In the genomic region with DNA sequence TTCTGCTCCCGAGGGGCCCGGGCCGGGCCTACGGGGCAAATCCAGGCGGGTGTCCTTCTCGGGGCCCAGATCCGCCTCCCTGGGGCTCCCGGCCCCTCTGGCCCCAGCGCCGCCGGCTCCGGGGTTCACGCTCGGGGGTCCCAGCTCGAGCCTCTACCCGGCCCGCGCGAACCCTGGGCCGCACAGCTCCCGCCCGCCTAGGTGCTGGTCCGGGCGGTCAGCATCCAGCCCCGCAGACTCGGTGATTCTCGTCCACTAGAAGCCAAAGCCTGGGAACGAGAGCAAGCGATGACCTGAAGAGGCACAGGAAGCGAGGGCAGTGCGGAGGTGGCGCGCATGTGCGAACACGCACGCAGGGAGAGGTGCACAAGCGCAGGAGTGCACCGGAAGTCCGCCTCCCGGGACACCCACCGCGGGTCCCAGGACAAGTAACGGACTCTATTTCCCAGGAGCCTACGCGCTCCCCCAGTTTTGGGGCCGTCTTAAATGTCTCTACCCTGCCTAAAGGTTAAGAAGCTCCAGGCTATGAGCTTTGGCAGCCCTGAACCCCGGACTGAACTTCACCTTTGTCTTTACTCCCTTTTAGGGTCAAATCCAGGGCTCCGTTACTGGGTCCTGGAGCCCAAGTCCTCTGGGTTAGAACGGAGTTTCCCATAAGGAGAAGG, we compare ENCODE assay signal across 8 cellular contexts. TPM values are rescaled to one million over a fixed set of nuclear protein-coding genes. Genes with fewer than 3 reads are reported as not detected.
DNase-seq lines count a peak whose midpoint lies in the region; ATAC-seq and TF ChIP-seq lines count a peak whose summit lies in the region.
"Not testable (repeated sequence)": the region's sequence is repeated elsewhere in the genome, so short reads cannot be mapped to it uniquely, and the experiment has no call there.

A gene (minus strand): TSS at position 321 of the 665 bp plus-strand sequence. CDS start 44,803 bp downstream, outside the sequence.

- TF ChIP-seq CTCF in BE2C (IDR thresholded peaks at IDR 0.05; ENCODE audit: low read depth, low read length); choroid plexus epithelial cell (conservative IDR thresholded peaks at IDR 0.05; ENCODE audit: low read depth, low read length): not testable (repeated sequence)

- not testable (repeated sequence) for H3K36me3 ChIP-seq in BE2C

- peak; percentile 89 for DNase-seq in BE2C
- DNase-seq in GM19240 (ENCODE audit: insufficient read length, low spot score): peak; percentile 41
- DNase-seq in NCI-H524 treated with DMSO at 0.1 percent for 48 hours (lab: John Stamatoyannopoulos, UW): peak; percentile 39
- DNase-seq in activated CD4-positive, alpha-beta T cell treated with anti-CD3 and anti-CD28 coated beads for 4 hours: peak; percentile 81 to 84
- peak; percentile 93 for DNase-seq in choroid plexus epithelial cell (ENCODE audit: low read depth)
- peak; percentile 98 for DNase-seq in left kidney (ENCODE audit: low read depth, low spot score)
- DNase-seq in stimulated activated CD4-positive, alpha-beta T cell treated with anti-CD3 and anti-CD28 coated beads, Interleukin-1b, Interleukin-23, amount 100 ng/mL, for 48 hours: peak; percentile 91

- H3K27me3 ChIP-seq in BE2C: not testable (repeated sequence)

- H3K9me3 ChIP-seq in BE2C: not testable (repeated sequence)

- H3K4me3 ChIP-seq in BE2C (ENCODE audit: low read depth, low read length) (peak within 1 kb of the TSS; percentile 78), choroid plexus epithelial cell (ENCODE audit: low read depth, low read length) (peak within 1 kb of the TSS; percentile 78)

- H3K4me1 ChIP-seq in BE2C: not testable (repeated sequence)

- ATAC-seq in HG03457 (IDR thresholded peaks at IDR 0.05; ENCODE audit: unreplicated experiment): peak; percentile 97

RNA-seq across cellular contexts. Expression of the gene that starts here (rescaled TPM):
- polyA plus RNA-seq in BE2C (2012; ENCODE audit: insufficient read depth, insufficient read length, low read depth): 55.1 TPM

Comparison
In these comparisons a context has a peak if more than half of its experiments do, and no peak if none do; other contexts are left out.
1. Peak in every context shown above with its lines: DNase-seq, ATAC-seq and H3K4me3 ChIP-seq.
2. DNase-seq: peak in every context shown above with its lines; median percentile 98 in left kidney; 93 in choroid plexus epithelial cell; 91 in stimulated activated CD4-positive, alpha-beta T cell treated with anti-CD3 and anti-CD28 coated beads, Interleukin-1b, Interleukin-23, amount 100 ng/mL, for 48 hours; 89 in BE2C; 82 in activated CD4-positive, alpha-beta T cell treated with anti-CD3 and anti-CD28 coated beads for 4 hours; 41 in GM19240; 39 in NCI-H524 treated with DMSO at 0.1 percent for 48 hours.